14 cellular contexts compared by ENCODE assay signal in the genomic region with DNA sequence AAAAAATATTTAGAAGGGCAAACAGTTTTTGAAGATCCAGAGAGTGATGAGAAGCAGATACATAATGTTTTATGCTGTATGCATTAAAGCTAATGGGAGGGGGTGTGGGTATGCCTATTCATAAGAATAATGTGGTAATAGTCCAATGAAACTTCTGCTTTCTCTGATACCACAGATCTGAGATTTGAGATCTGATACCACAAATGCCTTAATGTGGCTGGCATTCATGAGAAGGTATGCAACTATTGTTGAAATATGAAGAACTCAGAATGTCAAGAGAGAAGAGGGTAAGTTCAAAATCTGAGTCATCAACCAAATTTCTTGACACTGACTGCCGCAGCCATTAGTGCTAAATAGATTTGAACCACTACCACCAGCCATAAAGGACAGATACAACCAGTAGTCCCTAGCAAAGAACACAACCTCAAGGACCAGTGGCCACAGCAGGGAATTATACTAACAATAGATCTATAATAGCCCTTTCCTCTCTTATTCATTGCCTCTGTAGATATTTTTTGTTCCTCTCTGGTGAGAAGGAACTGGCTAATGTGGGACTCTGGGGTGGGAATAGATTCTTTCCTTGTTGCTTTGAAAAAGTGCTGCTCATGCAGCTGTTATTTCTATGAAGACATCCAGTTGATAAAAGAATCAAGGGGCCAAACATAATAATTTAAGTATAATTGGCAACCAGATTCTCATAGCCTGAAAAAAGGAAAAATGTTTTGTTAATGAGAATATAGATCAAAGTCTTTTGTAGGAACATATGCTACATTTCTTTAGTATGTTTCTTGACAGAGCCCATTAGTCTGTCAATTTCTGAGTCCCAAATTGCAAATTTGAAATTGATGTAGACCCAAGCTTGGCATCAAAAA.
DNase-seq lines count a peak whose midpoint lies in the region; ATAC-seq and TF ChIP-seq lines count a peak whose summit lies in the region.
"Had no signal": no experiment of that assay in that cellular context is flagged by ENCODE, and none has a peak within 500 bp of the region (broad histone marks: within the 10 kb centered on the region; RNA-seq: fewer than 3 reads in every experiment).

No MANE protein-coding gene starts in this region.

- intact Hi-C loops in CD8-positive, alpha-beta T cell (cut with DNase I, micrococcal nuclease), result no loop called here

- peak; percentile 60 for DNase-seq in GM06990 (ENCODE audit: extremely low read depth, insufficient read length)
- peak; percentile 73 for DNase-seq in RPMI7951 (ENCODE audit: low read depth)
- DNase-seq in memory B cell (ENCODE audit: low spot score in 2 of 2), result no peak
- DNase-seq in SKM-1 (lab: John Stamatoyannopoulos, UW; ENCODE audit: unreplicated experiment), result no peak
- no peak for DNase-seq in activated naive CD4-positive, alpha-beta T cell treated with anti-CD3 and anti-CD28 coated beads, Interleukin-2, amount 10 ng/mL, durations not matched to agents 7 days and 5 days
- no peak for DNase-seq in CD8-positive, alpha-beta T cell
- no peak for DNase-seq in mesothelial cell of epicardium (ENCODE audit: low spot score in 2 of 2, unreplicated experiment in 2 of 2)
- DNase-seq: activated T-cell treated with anti-CD3 and anti-CD28 coated beads, Interleukin-2, amount 50 U/mL, for 24 hours; dorsolateral prefrontal cortex; NCI-H187 treated with DMSO at 0.1 percent for 48 hours; NCI-H526 treated with DMSO at 0.1 percent for 48 hours; right lobe of liver had no signal

- no peaks in the 10 kb centered on the region for H3K36me3 Mint-ChIP-seq in memory B cell
- H3K36me3 Mint-ChIP-seq in activated naive CD4-positive, alpha-beta T cell treated with anti-CD3 and anti-CD28 coated beads, Interleukin-2, amount 10 ng/mL, durations not matched to agents 7 days and 5 days, result no peaks in the 10 kb centered on the region
- H3K36me3 Mint-ChIP-seq in CD8-positive, alpha-beta T cell, result no peaks in the 10 kb centered on the region
- H3K36me3 Mint-ChIP-seq in mesothelial cell of epicardium, result no peaks in the 10 kb centered on the region

- POLR2A ChIA-PET in CD8-positive, alpha-beta T cell (lab: Charles Lee), result no interaction called here

- no peaks in the 10 kb centered on the region for H3K9me3 ChIP-seq in CD8-positive, alpha-beta T cell (ENCODE audit: low read length)
- H3K9me3 ChIP-seq: right lobe of liver had no signal

- no peaks in the 10 kb centered on the region for H3K27me3 ChIP-seq in GM06990 (replicated peaks; ENCODE audit: control insufficient read depth, insufficient read depth, low read length)
- H3K27me3 ChIP-seq in CD8-positive, alpha-beta T cell (ENCODE audit: insufficient read depth, low read length), result no peaks in the 10 kb centered on the region
- H3K27me3 ChIP-seq: dorsolateral prefrontal cortex, right lobe of liver had no signal

- H3K4me3 Mint-ChIP-seq in memory B cell (no peak overlapping the region), mesothelial cell of epicardium (no peak overlapping the region)
- H3K4me3 Mint-ChIP-seq in activated naive CD4-positive, alpha-beta T cell treated with anti-CD3 and anti-CD28 coated beads, Interleukin-2, amount 10 ng/mL, durations not matched to agents 7 days and 5 days, result no peak overlapping the region
- H3K4me3 Mint-ChIP-seq in CD8-positive, alpha-beta T cell, result no peak overlapping the region
- H3K4me3 Mint-ChIP-seq: activated T-cell treated with anti-CD3 and anti-CD28 coated beads, Interleukin-2, amount 50 U/mL, for 24 hours had no signal

- H3K4me1 Mint-ChIP-seq in memory B cell (peaks cover 27% of the 10 kb centered on the region), mesothelial cell of epicardium (peaks cover 28% of the 10 kb centered on the region)
- H3K4me1 Mint-ChIP-seq in activated naive CD4-positive, alpha-beta T cell treated with anti-CD3 and anti-CD28 coated beads, Interleukin-2, amount 10 ng/mL, durations not matched to agents 7 days and 5 days, result no peaks in the 10 kb centered on the region
- no peaks in the 10 kb centered on the region for H3K4me1 Mint-ChIP-seq in CD8-positive, alpha-beta T cell (ENCODE audit: low read depth)

- H3K4me1 ChIP-seq in CD8-positive, alpha-beta T cell (ENCODE audit: insufficient read depth, low read length), result no peaks in the 10 kb centered on the region
- H3K4me1 ChIP-seq: right lobe of liver had no signal

- no peak overlapping the region for H3K4me3 ChIP-seq in GM06990 (replicated peaks; ENCODE audit: low read depth, low read length)
- H3K4me3 ChIP-seq in CD8-positive, alpha-beta T cell (ENCODE audit: low read depth, low read length), result no peak overlapping the region
- H3K4me3 ChIP-seq: dorsolateral prefrontal cortex, K562, right lobe of liver had no signal

- TF ChIP-seq CTCF in GM06990 (IDR thresholded peaks at IDR 0.05; ENCODE audit: insufficient read depth, low read length, poor library complexity, severe bottlenecking) (no peak), mesothelial cell of epicardium (IDR thresholded peaks at IDR 0.05; ENCODE audit: unreplicated experiment) (no peak)
- no peak for TF ChIP-seq CTCF in CD8-positive, alpha-beta T cell (IDR thresholded peaks at IDR 0.05)

- H3K27ac ChIP-seq in CD8-positive, alpha-beta T cell (ENCODE audit: low read depth, low read length), result no peak overlapping the region
- H3K27ac ChIP-seq: dorsolateral prefrontal cortex, right lobe of liver had no signal

- H3K27ac Mint-ChIP-seq in memory B cell, result no peak overlapping the region
- H3K27ac Mint-ChIP-seq in activated naive CD4-positive, alpha-beta T cell treated with anti-CD3 and anti-CD28 coated beads, Interleukin-2, amount 10 ng/mL, durations not matched to agents 7 days and 5 days, result no peak overlapping the region
- no peak overlapping the region for H3K27ac Mint-ChIP-seq in CD8-positive, alpha-beta T cell
- no peak overlapping the region for H3K27ac Mint-ChIP-seq in mesothelial cell of epicardium
- H3K27ac Mint-ChIP-seq: activated T-cell treated with anti-CD3 and anti-CD28 coated beads, Interleukin-2, amount 50 U/mL, for 24 hours had no signal

- H3K9me3 Mint-ChIP-seq in memory B cell (no peaks in the 10 kb centered on the region), mesothelial cell of epicardium (peaks cover 3% of the 10 kb centered on the region)
- no peaks in the 10 kb centered on the region for H3K9me3 Mint-ChIP-seq in activated naive CD4-positive, alpha-beta T cell treated with anti-CD3 and anti-CD28 coated beads, Interleukin-2, amount 10 ng/mL, durations not matched to agents 7 days and 5 days
- H3K9me3 Mint-ChIP-seq in CD8-positive, alpha-beta T cell, result peaks cover 2% of the 10 kb centered on the region
- H3K9me3 Mint-ChIP-seq: activated T-cell treated with anti-CD3 and anti-CD28 coated beads, Interleukin-2, amount 50 U/mL, for 24 hours had no signal

- no peaks in the 10 kb centered on the region for H3K27me3 Mint-ChIP-seq in memory B cell
- H3K27me3 Mint-ChIP-seq in activated naive CD4-positive, alpha-beta T cell treated with anti-CD3 and anti-CD28 coated beads, Interleukin-2, amount 10 ng/mL, durations not matched to agents 7 days and 5 days, result no peaks in the 10 kb centered on the region
- H3K27me3 Mint-ChIP-seq in CD8-positive, alpha-beta T cell (ENCODE audit: low read depth), result peaks cover 3% of the 10 kb centered on the region
- H3K27me3 Mint-ChIP-seq in mesothelial cell of epicardium (ENCODE audit: low read depth), result no peaks in the 10 kb centered on the region
- H3K27me3 Mint-ChIP-seq: activated T-cell treated with anti-CD3 and anti-CD28 coated beads, Interleukin-2, amount 50 U/mL, for 24 hours had no signal

- ATAC-seq in HG03565 (IDR thresholded peaks at IDR 0.05; ENCODE audit: unreplicated experiment), result peak; percentile 33
- ATAC-seq in memory B cell (ENCODE audit: low read depth), result peak; percentile 18
- no peak for ATAC-seq in CD8-positive, alpha-beta T cell
- ATAC-seq: K562, right lobe of liver had no signal

- no peaks in the 10 kb centered on the region for H3K36me3 ChIP-seq in GM06990 (ENCODE audit: control insufficient read depth, insufficient read depth, low read length)
- no peaks in the 10 kb centered on the region for H3K36me3 ChIP-seq in CD8-positive, alpha-beta T cell (ENCODE audit: insufficient read depth, low read length)
- H3K36me3 ChIP-seq: right lobe of liver had no signal

- CTCF ChIA-PET in activated naive CD4-positive, alpha-beta T cell treated with anti-CD3 and anti-CD28 coated beads, Interleukin-2, amount 10 ng/mL, durations not matched to agents 7 days and 5 days (lab: Charles Lee), result interaction anchor here (0.6 kb wide), 1 partner anchor 153 kb away, joined by 3 read pairs; no protein-coding TSS in a partner anchor
- CTCF ChIA-PET in CD8-positive, alpha-beta T cell (lab: Charles Lee), result no interaction called here

Comparison
In these comparisons a context has a peak if more than half of its experiments do, and no peak if none do; other contexts are left out.
1. DNase-seq: peak in GM06990 (single experiment) and RPMI7951 (single experiment); none in memory B cell (0 of 2), SKM-1 (single experiment), activated naive CD4-positive, alpha-beta T cell treated with anti-CD3 and anti-CD28 coated beads, Interleukin-2, amount 10 ng/mL, durations not matched to agents 7 days and 5 days (single experiment), CD8-positive, alpha-beta T cell (0 of 7) and mesothelial cell of epicardium (0 of 2).